ENCODE assay signal across 11 cellular contexts in genomic region chr16:65975049-65975708, GRCh38.
DNase-seq lines count a peak whose midpoint lies in the region; ATAC-seq and TF ChIP-seq lines count a peak whose summit lies in the region.
"Had no signal": no experiment of that assay in that cellular context is flagged by ENCODE, and none has a peak within 500 bp of the region (broad histone marks: within the 10 kb centered on the region; RNA-seq: fewer than 3 reads in every experiment).

No MANE protein-coding gene starts in this region.

- H3K56ac ChIP-seq in H9 (ENCODE audit: insufficient read length, low read depth, low read length), result no peak overlapping the region

- H3K4me1 Mint-ChIP-seq in H9 (no peaks in the 10 kb centered on the region), endothelial cell (ENCODE audit: unreplicated experiment) (peaks cover 10% of the 10 kb centered on the region)
- H3K4me1 Mint-ChIP-seq: T-helper 17 cell had no signal

- no peak for TF ChIP-seq RAD21 in SK-N-SH (IDR thresholded peaks at IDR 0.05; ENCODE audit: low read length)

- H3K9me3 Mint-ChIP-seq in H9 (peaks cover 5 to 13% of the 10 kb centered on the region in 2 experiments; a peak in 3 of 5 replicates), endothelial cell (ENCODE audit: unreplicated experiment) (no peaks in the 10 kb centered on the region)
- H3K9me3 Mint-ChIP-seq: activated T-helper 1 cell treated with anti-CD3 and anti-CD28 coated beads, Interleukin-12 subunit alpha, Interleukin-12 subunit beta, Interleukin-2, Interleukin-4 antibody, amounts not matched to agents 30 ng/mL and 10 ng/mL and 1 ng/mL, durations not matched to agents 14 hours and 24 hours and 36 hours had no signal

- DNase-seq in AG09309 (ENCODE audit: low read depth) (peak; percentile 34), H9 (no peak), SK-N-SH (no peak), fibroblast of pulmonary artery (ENCODE audit: low read depth) (peak; percentile 66), endothelial cell (ENCODE audit: low spot score) (no peak), Peyer's patch (no peak), DMS79 treated with DMSO at 0.1 percent for 48 hours (lab: John Stamatoyannopoulos, UW) (no peak)
- DNase-seq: kidney, T-helper 17 cell had no signal

- no peak for TF ChIP-seq CTCF in AG09309 (IDR thresholded peaks at IDR 0.05; ENCODE audit: control insufficient read depth, insufficient read depth, low read depth, low read length, missing control alignments)
- no peak for TF ChIP-seq CTCF in H9 (conservative IDR thresholded peaks at IDR 0.05)
- TF ChIP-seq CTCF in SK-N-SH (IDR thresholded peaks at IDR 0.05), result no peak
- no peak for TF ChIP-seq CTCF in fibroblast of pulmonary artery (IDR thresholded peaks at IDR 0.05; ENCODE audit: low read length, missing control alignments)
- no peak for TF ChIP-seq CTCF in endothelial cell (IDR thresholded peaks at IDR 0.05; ENCODE audit: unreplicated experiment)
- TF ChIP-seq CTCF in Peyer's patch (IDR thresholded peaks at IDR 0.05), result no peak

- no peaks in the 10 kb centered on the region for H3K36me3 ChIP-seq in SK-N-SH (replicated peaks in 1 of 2; ENCODE audit: control insufficient read depth in 1 of 2, insufficient read depth in 2 of 2, low read length in 1 of 2)
- no peaks in the 10 kb centered on the region for H3K36me3 ChIP-seq in Peyer's patch

- H3K4me2 ChIP-seq in H9 (ENCODE audit: insufficient read depth, insufficient read length, low read length) (no peak overlapping the region), SK-N-SH (no peak overlapping the region)

- H3K27me3 Mint-ChIP-seq in H9 (ENCODE audit: low read depth) (no peaks in the 10 kb centered on the region), endothelial cell (ENCODE audit: unreplicated experiment) (no peaks in the 10 kb centered on the region)
- H3K27me3 Mint-ChIP-seq: T-helper 17 cell had no signal

- no peak overlapping the region for H4K8ac ChIP-seq in H9 (replicated peaks; ENCODE audit: insufficient read length, low read depth, low read length)

- H3K4me1 ChIP-seq in H9 (ENCODE audit: insufficient read depth, low read length) (no peaks in the 10 kb centered on the region), SK-N-SH (ENCODE audit: control insufficient read depth in 1 of 2, insufficient read depth in 2 of 2, low read depth in 1 of 2, low read length in 1 of 2) (no peaks in the 10 kb centered on the region), Peyer's patch (no peaks in the 10 kb centered on the region)

- no peak for TF ChIP-seq EP300 in SK-N-SH (IDR thresholded peaks at IDR 0.05; ENCODE audit: borderline replicate concordance in 1 of 2, low read depth in 1 of 2, low read length in 1 of 2)

- no peak overlapping the region for H2BK5ac ChIP-seq in H9 (ENCODE audit: insufficient read length, low read length)

- peak overlapping the region in 2 of 3 experiments; percentile 32 to 65; a peak in 2 of 7 replicates for H3K27ac Mint-ChIP-seq in H9
- no peak overlapping the region for H3K27ac Mint-ChIP-seq in endothelial cell (ENCODE audit: unreplicated experiment)
- H3K27ac Mint-ChIP-seq: activated T-helper 1 cell treated with anti-CD3 and anti-CD28 coated beads, Interleukin-12 subunit alpha, Interleukin-12 subunit beta, Interleukin-2, Interleukin-4 antibody, amounts not matched to agents 30 ng/mL and 10 ng/mL and 1 ng/mL, durations not matched to agents 14 hours and 24 hours and 36 hours; T-helper 17 cell had no signal

- H2AK5ac ChIP-seq in H9 (ENCODE audit: insufficient read length, low read length), result no peak overlapping the region

- H3K9me3 ChIP-seq in H9 (ENCODE audit: control insufficient read depth, low read depth, low read length) (no peaks in the 10 kb centered on the region), SK-N-SH (no peaks in the 10 kb centered on the region), Peyer's patch (no peaks in the 10 kb centered on the region)

- POLR2A ChIA-PET in SK-N-SH (lab: Yijun Ruan, JAX), result no interaction called here

- H3K79me2 ChIP-seq in H9 (ENCODE audit: insufficient read depth, low read length), result no peaks in the 10 kb centered on the region
- H3K79me2 ChIP-seq in SK-N-SH (ENCODE audit: insufficient read depth), result no peaks in the 10 kb centered on the region

- H2AFZ ChIP-seq in H9 (ENCODE audit: low read length), result no peak overlapping the region
- H2AFZ ChIP-seq in SK-N-SH (ENCODE audit: low read depth), result no peak overlapping the region

- H2BK20ac ChIP-seq in H9 (ENCODE audit: low read depth, low read length, poor library complexity, severe bottlenecking), result no peak overlapping the region

- no peaks in the 10 kb centered on the region for H3K27me3 ChIP-seq in H9 (ENCODE audit: insufficient read depth, low read length)
- no peaks in the 10 kb centered on the region for H3K27me3 ChIP-seq in SK-N-SH (ENCODE audit: insufficient read depth)
- no peaks in the 10 kb centered on the region for H3K27me3 ChIP-seq in Peyer's patch

- no peak for TF ChIP-seq POLR2A in Peyer's patch (IDR thresholded peaks at IDR 0.05)

- H2BK12ac ChIP-seq in H9 (ENCODE audit: insufficient read length, low read depth, low read length), result no peak overlapping the region

- H3K23me2 ChIP-seq in H9 (ENCODE audit: insufficient read length, low read depth, low read length, poor library complexity, severe bottlenecking), result no peaks in the 10 kb centered on the region

- no peaks in the 10 kb centered on the region for H3K9me2 ChIP-seq in SK-N-SH

- H3K18ac ChIP-seq in H9 (ENCODE audit: insufficient read length, low read depth, low read length), result no peak overlapping the region

- no peak for ATAC-seq in GM21423 (IDR thresholded peaks at IDR 0.05; ENCODE audit: unreplicated experiment)
- ATAC-seq: T-helper 17 cell had no signal

- H4K91ac ChIP-seq in H9 (ENCODE audit: insufficient read length, low read depth, low read length), result no peak overlapping the region

- no peak overlapping the region for H3K4me3 Mint-ChIP-seq in H9
- H3K4me3 Mint-ChIP-seq in endothelial cell (ENCODE audit: unreplicated experiment), result no peak overlapping the region
- H3K4me3 Mint-ChIP-seq: activated T-helper 1 cell treated with anti-CD3 and anti-CD28 coated beads, Interleukin-12 subunit alpha, Interleukin-12 subunit beta, Interleukin-2, Interleukin-4 antibody, amounts not matched to agents 30 ng/mL and 10 ng/mL and 1 ng/mL, durations not matched to agents 14 hours and 24 hours and 36 hours; T-helper 17 cell had no signal

- H3F3A ChIP-seq in SK-N-SH (replicated peaks; ENCODE audit: insufficient read depth), result no peaks in the 10 kb centered on the region

- H3K14ac ChIP-seq in H9 (ENCODE audit: insufficient read depth, low read length), result no peak overlapping the region

- no peak overlapping the region for H3K27ac ChIP-seq in H9 (ENCODE audit: insufficient read length, low read depth, low read length)
- H3K27ac ChIP-seq in SK-N-SH (ENCODE audit: low read depth in 2 of 2, low read length in 1 of 2), result no peak overlapping the region
- no peak overlapping the region for H3K27ac ChIP-seq in Peyer's patch

- H4K20me1 ChIP-seq in H9 (ENCODE audit: control insufficient read depth, insufficient read depth, insufficient read length) (no peaks in the 10 kb centered on the region), SK-N-SH (ENCODE audit: insufficient read depth) (no peaks in the 10 kb centered on the region)

- no peaks in the 10 kb centered on the region for H3K79me1 ChIP-seq in H9 (ENCODE audit: insufficient read depth, low read depth, low read length, poor library complexity, severe bottlenecking)

- H3K9ac ChIP-seq in H9 (ENCODE audit: extremely low read depth, insufficient read length, low read length) (no peak overlapping the region), SK-N-SH (no peak overlapping the region)

- no peak overlapping the region for H2BK15ac ChIP-seq in H9 (ENCODE audit: low read depth, low read length)

- CTCF ChIA-PET in SK-N-SH (lab: Yijun Ruan, JAX), result interaction anchor here (0.9 kb wide), 1 partner anchor 14 kb away, joined by 3 read pairs; no protein-coding TSS in a partner anchor

- no peak overlapping the region for H3K23ac ChIP-seq in H9 (ENCODE audit: insufficient read length, low read depth, low read length)

- no peak overlapping the region for H3T11ph ChIP-seq in H9 (ENCODE audit: low read length)

- H3K4ac ChIP-seq in H9 (ENCODE audit: low read depth, low read length), result no peak overlapping the region

- WGBS in H9 (ENCODE audit: extremely low coverage, insufficient read length, low lambda C conversion rate), result no CpG with 5 or more reads among the region's 7 CpGs
- 64% methylated on average over 7 of the region's 7 CpGs for WGBS in SK-N-SH (ENCODE audit: low lambda C conversion rate)

- H3K4me3 ChIP-seq in AG09309 (ENCODE audit: control insufficient read depth, low read depth, low read length) (no peak overlapping the region), SK-N-SH (ENCODE audit: low read depth in 2 of 2, low read length in 1 of 2) (no peak overlapping the region), fibroblast of pulmonary artery (replicated peaks; ENCODE audit: low read depth, low read length) (no peak overlapping the region), Peyer's patch (no peak overlapping the region)

- no peak overlapping the region for H2BK120ac ChIP-seq in H9 (ENCODE audit: low read depth, low read length, poor library complexity, severe bottlenecking)

- no peak overlapping the region for H4K5ac ChIP-seq in H9 (ENCODE audit: insufficient read length, low read depth, low read length)

- H3K36me3 Mint-ChIP-seq in H9 (ENCODE audit: insufficient read depth in 1 of 3, low read depth in 3 of 3) (peaks cover 0 to 4% (median 0%) of the 10 kb centered on the region in 3 experiments; a peak in 4 of 7 replicates), endothelial cell (ENCODE audit: low read depth, unreplicated experiment) (no peaks in the 10 kb centered on the region)

TF ChIP-seq in SK-N-SH, 30 proteins besides CTCF, POLR2A, EP300 and RAD21:
- no peak for TF ChIP-seq FOXM1 (IDR thresholded peaks at IDR 0.05; ENCODE audit: low read depth)
- 0 out of 2 replicates have a peak, but pooled peaks have one; percentile 38 for TF ChIP-seq FOSL2 (IDR thresholded peaks at IDR 0.05; ENCODE audit: borderline replicate concordance, low read depth)
- TF ChIP-seq, protein P1, sequence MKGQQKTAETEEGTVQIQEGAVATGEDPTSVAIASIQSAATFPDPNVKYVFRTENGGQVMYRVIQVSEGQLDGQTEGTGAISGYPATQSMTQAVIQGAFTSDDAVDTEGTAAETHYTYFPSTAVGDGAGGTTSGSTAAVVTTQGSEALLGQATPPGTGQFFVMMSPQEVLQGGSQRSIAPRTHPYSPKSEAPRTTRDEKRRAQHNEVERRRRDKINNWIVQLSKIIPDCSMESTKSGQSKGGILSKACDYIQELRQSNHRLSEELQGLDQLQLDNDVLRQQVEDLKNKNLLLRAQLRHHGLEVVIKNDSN (IDR thresholded peaks at IDR 0.05; ENCODE audit: borderline replicate concordance, low read depth), result no peak
- no peak for TF ChIP-seq RXRA (IDR thresholded peaks at IDR 0.05; ENCODE audit: borderline replicate concordance, low read depth)
- TF ChIP-seq TEAD4 (IDR thresholded peaks at IDR 0.05; ENCODE audit: borderline replicate concordance, insufficient read depth), result no peak

Comparison
In these comparisons a context has a peak if more than half of its experiments do, and no peak if none do; other contexts are left out.
1. DNase-seq: peak in AG09309 (single experiment) and fibroblast of pulmonary artery (single experiment); none in H9 (single experiment), SK-N-SH (single experiment), endothelial cell (single experiment), Peyer's patch (0 of 3) and DMS79 treated with DMSO at 0.1 percent for 48 hours (single experiment).